Comparison of ENCODE assay signal across 1 cellular context in the genomic region with DNA sequence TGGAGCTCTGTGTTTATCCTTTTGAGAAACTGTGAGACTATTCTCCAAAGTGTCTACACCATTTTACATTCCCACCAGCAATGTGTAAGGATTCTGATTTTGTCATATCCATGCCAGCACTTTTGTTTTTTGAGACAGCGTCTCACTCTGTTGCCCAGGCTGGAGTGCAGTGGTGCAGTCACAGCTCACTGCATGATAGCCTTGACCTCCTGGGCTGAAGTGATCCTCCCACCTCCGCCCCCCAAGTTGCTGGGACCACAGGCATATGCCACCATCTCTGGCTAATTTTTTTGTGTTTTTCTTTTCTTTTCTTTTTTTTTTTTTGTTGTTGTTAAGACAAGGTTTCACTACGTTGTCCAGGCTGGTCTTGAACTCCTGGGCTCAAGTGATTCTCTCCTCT.
TF ChIP-seq lines count a peak whose summit lies in the region.

No MANE protein-coding gene starts in this region.

TF ChIP-seq in GM12878, 131 proteins besides CTCF, POLR2A, EP300 and RAD21:
- TF ChIP-seq IKZF1 (conservative IDR thresholded peaks at IDR 0.05) (no peak), EED (IDR thresholded peaks at IDR 0.05; ENCODE audit: low read depth) (no peak), HCFC1 (IDR thresholded peaks at IDR 0.05; ENCODE audit: low read length) (no peak), GATAD2B (conservative IDR thresholded peaks at IDR 0.05; ENCODE audit: low read depth) (no peak), ZNF274 (IDR thresholded peaks at IDR 0.05; ENCODE audit: insufficient read depth, insufficient read length) (no peak), JUND (IDR thresholded peaks at IDR 0.05; ENCODE audit: low read depth, low read length) (no peak), ZNF622 (IDR thresholded peaks at IDR 0.05) (no peak), ETV6 (conservative IDR thresholded peaks at IDR 0.05 in 1 of 2, IDR thresholded peaks at IDR 0.05 in 1 of 2; ENCODE audit: borderline replicate concordance in 1 of 2, low read depth in 1 of 2) (no peak), KDM1A (IDR thresholded peaks at IDR 0.05; ENCODE audit: borderline replicate concordance) (no peak), CREM (IDR thresholded peaks at IDR 0.05; ENCODE audit: low read depth) (no peak), SUPT20H (IDR thresholded peaks at IDR 0.05; ENCODE audit: borderline replicate concordance, control insufficient read depth, low read depth, low read length) (no peak)
- TF ChIP-seq, protein P1, sequence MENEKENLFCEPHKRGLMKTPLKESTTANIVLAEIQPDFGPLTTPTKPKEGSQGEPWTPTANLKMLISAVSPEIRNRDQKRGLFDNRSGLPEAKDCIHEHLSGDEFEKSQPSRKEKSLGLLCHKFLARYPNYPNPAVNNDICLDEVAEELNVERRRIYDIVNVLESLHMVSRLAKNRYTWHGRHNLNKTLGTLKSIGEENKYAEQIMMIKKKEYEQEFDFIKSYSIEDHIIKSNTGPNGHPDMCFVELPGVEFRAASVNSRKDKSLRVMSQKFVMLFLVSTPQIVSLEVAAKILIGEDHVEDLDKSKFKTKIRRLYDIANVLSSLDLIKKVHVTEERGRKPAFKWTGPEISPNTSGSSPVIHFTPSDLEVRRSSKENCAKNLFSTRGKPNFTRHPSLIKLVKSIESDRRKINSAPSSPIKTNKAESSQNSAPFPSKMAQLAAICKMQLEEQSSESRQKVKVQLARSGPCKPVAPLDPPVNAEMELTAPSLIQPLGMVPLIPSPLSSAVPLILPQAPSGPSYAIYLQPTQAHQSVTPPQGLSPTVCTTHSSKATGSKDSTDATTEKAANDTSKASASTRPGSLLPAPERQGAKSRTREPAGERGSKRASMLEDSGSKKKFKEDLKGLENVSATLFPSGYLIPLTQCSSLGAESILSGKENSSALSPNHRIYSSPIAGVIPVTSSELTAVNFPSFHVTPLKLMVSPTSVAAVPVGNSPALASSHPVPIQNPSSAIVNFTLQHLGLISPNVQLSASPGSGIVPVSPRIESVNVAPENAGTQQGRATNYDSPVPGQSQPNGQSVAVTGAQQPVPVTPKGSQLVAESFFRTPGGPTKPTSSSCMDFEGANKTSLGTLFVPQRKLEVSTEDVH (IDR thresholded peaks at IDR 0.05; ENCODE audit: low read depth, partially characterized antibody), result no peak
- TF ChIP-seq, protein P2, sequence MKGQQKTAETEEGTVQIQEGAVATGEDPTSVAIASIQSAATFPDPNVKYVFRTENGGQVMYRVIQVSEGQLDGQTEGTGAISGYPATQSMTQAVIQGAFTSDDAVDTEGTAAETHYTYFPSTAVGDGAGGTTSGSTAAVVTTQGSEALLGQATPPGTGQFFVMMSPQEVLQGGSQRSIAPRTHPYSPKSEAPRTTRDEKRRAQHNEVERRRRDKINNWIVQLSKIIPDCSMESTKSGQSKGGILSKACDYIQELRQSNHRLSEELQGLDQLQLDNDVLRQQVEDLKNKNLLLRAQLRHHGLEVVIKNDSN (IDR thresholded peaks at IDR 0.05; ENCODE audit: borderline replicate concordance, extremely low read length, insufficient read depth, low read depth, low read length), result no peak
- TF ChIP-seq, protein P3, sequence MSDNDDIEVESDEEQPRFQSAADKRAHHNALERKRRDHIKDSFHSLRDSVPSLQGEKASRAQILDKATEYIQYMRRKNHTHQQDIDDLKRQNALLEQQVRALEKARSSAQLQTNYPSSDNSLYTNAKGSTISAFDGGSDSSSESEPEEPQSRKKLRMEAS (IDR thresholded peaks at IDR 0.05; ENCODE audit: low read depth, low read length), result no peak
- TF ChIP-seq, protein P4, sequence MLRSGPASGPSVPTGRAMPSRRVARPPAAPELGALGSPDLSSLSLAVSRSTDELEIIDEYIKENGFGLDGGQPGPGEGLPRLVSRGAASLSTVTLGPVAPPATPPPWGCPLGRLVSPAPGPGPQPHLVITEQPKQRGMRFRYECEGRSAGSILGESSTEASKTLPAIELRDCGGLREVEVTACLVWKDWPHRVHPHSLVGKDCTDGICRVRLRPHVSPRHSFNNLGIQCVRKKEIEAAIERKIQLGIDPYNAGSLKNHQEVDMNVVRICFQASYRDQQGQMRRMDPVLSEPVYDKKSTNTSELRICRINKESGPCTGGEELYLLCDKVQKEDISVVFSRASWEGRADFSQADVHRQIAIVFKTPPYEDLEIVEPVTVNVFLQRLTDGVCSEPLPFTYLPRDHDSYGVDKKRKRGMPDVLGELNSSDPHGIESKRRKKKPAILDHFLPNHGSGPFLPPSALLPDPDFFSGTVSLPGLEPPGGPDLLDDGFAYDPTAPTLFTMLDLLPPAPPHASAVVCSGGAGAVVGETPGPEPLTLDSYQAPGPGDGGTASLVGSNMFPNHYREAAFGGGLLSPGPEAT (IDR thresholded peaks at IDR 0.05; ENCODE audit: low read depth), result no peak
- TF ChIP-seq, protein P5, sequence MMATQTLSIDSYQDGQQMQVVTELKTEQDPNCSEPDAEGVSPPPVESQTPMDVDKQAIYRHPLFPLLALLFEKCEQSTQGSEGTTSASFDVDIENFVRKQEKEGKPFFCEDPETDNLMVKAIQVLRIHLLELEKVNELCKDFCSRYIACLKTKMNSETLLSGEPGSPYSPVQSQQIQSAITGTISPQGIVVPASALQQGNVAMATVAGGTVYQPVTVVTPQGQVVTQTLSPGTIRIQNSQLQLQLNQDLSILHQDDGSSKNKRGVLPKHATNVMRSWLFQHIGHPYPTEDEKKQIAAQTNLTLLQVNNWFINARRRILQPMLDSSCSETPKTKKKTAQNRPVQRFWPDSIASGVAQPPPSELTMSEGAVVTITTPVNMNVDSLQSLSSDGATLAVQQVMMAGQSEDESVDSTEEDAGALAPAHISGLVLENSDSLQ (IDR thresholded peaks at IDR 0.05), result no peak
- TF ChIP-seq, protein P6, sequence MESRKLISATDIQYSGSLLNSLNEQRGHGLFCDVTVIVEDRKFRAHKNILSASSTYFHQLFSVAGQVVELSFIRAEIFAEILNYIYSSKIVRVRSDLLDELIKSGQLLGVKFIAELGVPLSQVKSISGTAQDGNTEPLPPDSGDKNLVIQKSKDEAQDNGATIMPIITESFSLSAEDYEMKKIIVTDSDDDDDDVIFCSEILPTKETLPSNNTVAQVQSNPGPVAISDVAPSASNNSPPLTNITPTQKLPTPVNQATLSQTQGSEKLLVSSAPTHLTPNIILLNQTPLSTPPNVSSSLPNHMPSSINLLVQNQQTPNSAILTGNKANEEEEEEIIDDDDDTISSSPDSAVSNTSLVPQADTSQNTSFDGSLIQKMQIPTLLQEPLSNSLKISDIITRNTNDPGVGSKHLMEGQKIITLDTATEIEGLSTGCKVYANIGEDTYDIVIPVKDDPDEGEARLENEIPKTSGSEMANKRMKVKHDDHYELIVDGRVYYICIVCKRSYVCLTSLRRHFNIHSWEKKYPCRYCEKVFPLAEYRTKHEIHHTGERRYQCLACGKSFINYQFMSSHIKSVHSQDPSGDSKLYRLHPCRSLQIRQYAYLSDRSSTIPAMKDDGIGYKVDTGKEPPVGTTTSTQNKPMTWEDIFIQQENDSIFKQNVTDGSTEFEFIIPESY (IDR thresholded peaks at IDR 0.05), result no peak
- TF ChIP-seq, protein P7, sequence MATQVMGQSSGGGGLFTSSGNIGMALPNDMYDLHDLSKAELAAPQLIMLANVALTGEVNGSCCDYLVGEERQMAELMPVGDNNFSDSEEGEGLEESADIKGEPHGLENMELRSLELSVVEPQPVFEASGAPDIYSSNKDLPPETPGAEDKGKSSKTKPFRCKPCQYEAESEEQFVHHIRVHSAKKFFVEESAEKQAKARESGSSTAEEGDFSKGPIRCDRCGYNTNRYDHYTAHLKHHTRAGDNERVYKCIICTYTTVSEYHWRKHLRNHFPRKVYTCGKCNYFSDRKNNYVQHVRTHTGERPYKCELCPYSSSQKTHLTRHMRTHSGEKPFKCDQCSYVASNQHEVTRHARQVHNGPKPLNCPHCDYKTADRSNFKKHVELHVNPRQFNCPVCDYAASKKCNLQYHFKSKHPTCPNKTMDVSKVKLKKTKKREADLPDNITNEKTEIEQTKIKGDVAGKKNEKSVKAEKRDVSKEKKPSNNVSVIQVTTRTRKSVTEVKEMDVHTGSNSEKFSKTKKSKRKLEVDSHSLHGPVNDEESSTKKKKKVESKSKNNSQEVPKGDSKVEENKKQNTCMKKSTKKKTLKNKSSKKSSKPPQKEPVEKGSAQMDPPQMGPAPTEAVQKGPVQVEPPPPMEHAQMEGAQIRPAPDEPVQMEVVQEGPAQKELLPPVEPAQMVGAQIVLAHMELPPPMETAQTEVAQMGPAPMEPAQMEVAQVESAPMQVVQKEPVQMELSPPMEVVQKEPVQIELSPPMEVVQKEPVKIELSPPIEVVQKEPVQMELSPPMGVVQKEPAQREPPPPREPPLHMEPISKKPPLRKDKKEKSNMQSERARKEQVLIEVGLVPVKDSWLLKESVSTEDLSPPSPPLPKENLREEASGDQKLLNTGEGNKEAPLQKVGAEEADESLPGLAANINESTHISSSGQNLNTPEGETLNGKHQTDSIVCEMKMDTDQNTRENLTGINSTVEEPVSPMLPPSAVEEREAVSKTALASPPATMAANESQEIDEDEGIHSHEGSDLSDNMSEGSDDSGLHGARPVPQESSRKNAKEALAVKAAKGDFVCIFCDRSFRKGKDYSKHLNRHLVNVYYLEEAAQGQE (IDR thresholded peaks at IDR 0.05; ENCODE audit: low read depth, low read length), result no peak
- TF ChIP-seq, protein P8, sequence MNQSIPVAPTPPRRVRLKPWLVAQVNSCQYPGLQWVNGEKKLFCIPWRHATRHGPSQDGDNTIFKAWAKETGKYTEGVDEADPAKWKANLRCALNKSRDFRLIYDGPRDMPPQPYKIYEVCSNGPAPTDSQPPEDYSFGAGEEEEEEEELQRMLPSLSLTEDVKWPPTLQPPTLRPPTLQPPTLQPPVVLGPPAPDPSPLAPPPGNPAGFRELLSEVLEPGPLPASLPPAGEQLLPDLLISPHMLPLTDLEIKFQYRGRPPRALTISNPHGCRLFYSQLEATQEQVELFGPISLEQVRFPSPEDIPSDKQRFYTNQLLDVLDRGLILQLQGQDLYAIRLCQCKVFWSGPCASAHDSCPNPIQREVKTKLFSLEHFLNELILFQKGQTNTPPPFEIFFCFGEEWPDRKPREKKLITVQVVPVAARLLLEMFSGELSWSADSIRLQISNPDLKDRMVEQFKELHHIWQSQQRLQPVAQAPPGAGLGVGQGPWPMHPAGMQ (IDR thresholded peaks at IDR 0.05; ENCODE audit: borderline replicate concordance), result no peak
